In genomic region chr2:9714630-9715214, GRCh38 we compare ENCODE assay signal across 1 cellular context.
TF ChIP-seq lines count a peak whose summit lies in the region.

No MANE protein-coding gene starts in this region.

TF ChIP-seq in K562, 482 proteins besides CTCF, POLR2A, EP300 and RAD21 (continued from another document and continues in another):
- peak; percentile 86 for TF ChIP-seq MGA (IDR thresholded peaks at IDR 0.05)
- TF ChIP-seq GTF2E2 (tag; IDR thresholded peaks at IDR 0.05): no peak
- TF ChIP-seq SAFB (IDR thresholded peaks at IDR 0.05; ENCODE audit: borderline replicate concordance, low read depth, low read length): no peak
- TF ChIP-seq JUNB (CRISPR knock-in tag; conservative IDR thresholded peaks at IDR 0.05): no peak
- peak; percentile 36; the same call in 1 of the 2 replicates for TF ChIP-seq ZKSCAN8 (CRISPR knock-in tag; IDR thresholded peaks at IDR 0.05)
- TF ChIP-seq POLR2AphosphoS5 (IDR thresholded peaks at IDR 0.05; ENCODE audit: control insufficient read depth, insufficient read depth, low read depth, low read length): peak; percentile 45; the same call in 1 of the 2 replicates
- no peak for TF ChIP-seq CEBPG (CRISPR knock-in tag; IDR thresholded peaks at IDR 0.05)
- no peak for TF ChIP-seq CEBPG (tag; conservative IDR thresholded peaks at IDR 0.05 in 1 of 2, IDR thresholded peaks at IDR 0.05 in 1 of 2)
- no peak for TF ChIP-seq SIN3A (IDR thresholded peaks at IDR 0.05; ENCODE audit: borderline replicate concordance in 2 of 2, control insufficient read depth in 1 of 2, low read depth in 2 of 2, low read length in 2 of 2)
- TF ChIP-seq THRAP3 (IDR thresholded peaks at IDR 0.05; ENCODE audit: borderline replicate concordance): no peak
- no peak for TF ChIP-seq IRF1 (CRISPR knock-in tag; IDR thresholded peaks at IDR 0.05; ENCODE audit: borderline replicate concordance)
- TF ChIP-seq ZNF408 (CRISPR knock-in tag; IDR thresholded peaks at IDR 0.05; ENCODE audit: low read depth): no peak
- no peak for TF ChIP-seq CTCFL (IDR thresholded peaks at IDR 0.05; ENCODE audit: borderline replicate concordance, insufficient read depth, low read depth, low read length, poor library complexity, severe bottlenecking)
- no peak for TF ChIP-seq HIVEP1 (CRISPR knock-in tag; IDR thresholded peaks at IDR 0.05)
- no peak for TF ChIP-seq RFX5 (IDR thresholded peaks at IDR 0.05; ENCODE audit: low read depth, low read length)
- no peak for TF ChIP-seq ARID3B (CRISPR knock-in tag; IDR thresholded peaks at IDR 0.05; ENCODE audit: borderline replicate concordance)
- no peak for TF ChIP-seq ZNF165 (CRISPR knock-in tag; IDR thresholded peaks at IDR 0.05; ENCODE audit: borderline replicate concordance)
- TF ChIP-seq ZMIZ1 (IDR thresholded peaks at IDR 0.05; ENCODE audit: low read depth in 2 of 2, low read length in 2 of 2): 0 out of 4 replicates have a peak, but pooled peaks of 1 of the 2 experiments have one; percentile 57
- TF ChIP-seq NRF1 (conservative IDR thresholded peaks at IDR 0.05 in 1 of 2, IDR thresholded peaks at IDR 0.05 in 1 of 2): 0 out of 4 replicates have a peak, but pooled peaks of 1 of the 2 experiments have one; percentile 20
- no peak for TF ChIP-seq SRSF1 (IDR thresholded peaks at IDR 0.05; ENCODE audit: low read depth, low read length)
- TF ChIP-seq ZNF224 (CRISPR knock-in tag; IDR thresholded peaks at IDR 0.05): no peak
- no peak for TF ChIP-seq HOMEZ (CRISPR knock-in tag; IDR thresholded peaks at IDR 0.05)
- TF ChIP-seq RFX1 (IDR thresholded peaks at IDR 0.05): no peak
- TF ChIP-seq KLF16 (IDR thresholded peaks at IDR 0.05): peak; percentile 82
- TF ChIP-seq PTRF (tag; IDR thresholded peaks at IDR 0.05): 0 out of 2 replicates have a peak, but pooled peaks have one; percentile 18
- no peak for TF ChIP-seq WHSC1 (IDR thresholded peaks at IDR 0.05; ENCODE audit: low read length)
- TF ChIP-seq MBD1 (CRISPR knock-in tag; IDR thresholded peaks at IDR 0.05): no peak
- no peak for TF ChIP-seq LARP7 (IDR thresholded peaks at IDR 0.05)
- TF ChIP-seq CBX3 (IDR thresholded peaks at IDR 0.05; ENCODE audit: borderline replicate concordance in 1 of 2, low read length in 2 of 2): peak in 1 of 2 experiments; percentile 63; a peak in 1 of 3 replicates
- peak; percentile 45 for TF ChIP-seq RNF2 (IDR thresholded peaks at IDR 0.05)
- peak; percentile 73 for TF ChIP-seq DPF2 (IDR thresholded peaks at IDR 0.05)
- TF ChIP-seq TGIF2 (CRISPR knock-in tag; IDR thresholded peaks at IDR 0.05): no peak
- TF ChIP-seq TRIM24 (IDR thresholded peaks at IDR 0.05): peak in 1 of 2 experiments; percentile 49; a peak in 1 of 4 replicates
- no peak for TF ChIP-seq CBX5 (IDR thresholded peaks at IDR 0.05; ENCODE audit: borderline replicate concordance, low read depth)
- TF ChIP-seq HMG20B (CRISPR knock-in tag; IDR thresholded peaks at IDR 0.05): no peak
- TF ChIP-seq ZBED1 (IDR thresholded peaks at IDR 0.05): no peak
- TF ChIP-seq NCOA6 (IDR thresholded peaks at IDR 0.05): no peak
